In genomic region chr6:164130151-164130550, GRCh38 we compare ENCODE assay signal across 18 cellular contexts.
A peak's percentile ranks its signal among the peaks of the same experiment; 100 is the strongest.
DNase-seq lines count a peak whose midpoint lies in the region; ATAC-seq lines count a peak whose summit lies in the region.
"Had no signal": no experiment of that assay in that cellular context is flagged by ENCODE, and none has a peak within 500 bp of the region (broad histone marks: within the 10 kb centered on the region; RNA-seq: fewer than 3 reads in every experiment).

No MANE protein-coding gene starts in this region.

- ATAC-seq in GM18858 (IDR thresholded peaks at IDR 0.05; ENCODE audit: unreplicated experiment) = no peak
- ATAC-seq in GM21447 (IDR thresholded peaks at IDR 0.05; ENCODE audit: unreplicated experiment) = no peak
- ATAC-seq: foreskin keratinocyte had no signal

- H3K27ac ChIP-seq in angular gyrus (ENCODE audit: low read depth, low read length) = peak overlapping the region; percentile 3
- H3K27ac ChIP-seq: cardiac muscle cell, foreskin keratinocyte, HL-60, uterus had no signal

- DNase-seq in NCI-H146 (lab: John Stamatoyannopoulos, UW) (peak; percentile 39), NCI-H146 treated with DMSO at 0.1 percent for 48 hours (lab: John Stamatoyannopoulos, UW; ENCODE audit: unreplicated experiment) (no peak), NCI-H2029 treated with DMSO at 0.1 percent for 48 hours (lab: John Stamatoyannopoulos, UW) (peak; percentile 80), pons (ENCODE audit: low spot score) (peak; percentile 40), NOMO-1 treated with DMSO at 0.1 percent for 48 hours (lab: John Stamatoyannopoulos, UW; ENCODE audit: unreplicated experiment) (no peak)
- DNase-seq: activated CD4-positive, alpha-beta T cell treated with anti-CD3 and anti-CD28 coated beads for 48 hours; activated effector memory CD4-positive, alpha-beta T cell treated with anti-CD3 and anti-CD28 coated beads, Interleukin-2, amount 50 U/mL, for 16 hours; foreskin keratinocyte; kidney; mesendoderm; NCI-H2081 treated with DMSO at 0.1 percent for 48 hours; stimulated activated CD4-positive, alpha-beta T cell treated with anti-CD3 and anti-CD28 coated beads, Interleukin-4, amount 100 ng/mL, for 4 hours; uterus had no signal

Comparison
In these comparisons a context has a peak if more than half of its experiments do, and no peak if none do; other contexts are left out.
1. DNase-seq: peak in NCI-H146 (single experiment), NCI-H2029 treated with DMSO at 0.1 percent for 48 hours (single experiment) and pons (single experiment); none in NCI-H146 treated with DMSO at 0.1 percent for 48 hours (single experiment) and NOMO-1 treated with DMSO at 0.1 percent for 48 hours (single experiment).